ENCODE assay signal across 1 cellular context in genomic region chr3:76349715-76350480, GRCh38.
TF ChIP-seq lines count a peak whose summit lies in the region.

No MANE protein-coding gene starts in this region.

TF ChIP-seq in HepG2, 621 proteins besides CTCF, POLR2A, EP300 and RAD21 (continued from another document):
- no peak for TF ChIP-seq AFF4 (CRISPR knock-in tag; IDR thresholded peaks at IDR 0.05)
- no peak for TF ChIP-seq ATRX (CRISPR knock-in tag; IDR thresholded peaks at IDR 0.05; ENCODE audit: borderline replicate concordance)
- TF ChIP-seq PAXIP1 (CRISPR knock-in tag; conservative IDR thresholded peaks at IDR 0.05): 0 out of 2 replicates have a peak, but pooled peaks have one; percentile 24
- no peak for TF ChIP-seq ZNF383 (CRISPR knock-in tag; IDR thresholded peaks at IDR 0.05; ENCODE audit: borderline replicate concordance)
- 0 out of 2 replicates have a peak, but pooled peaks have one; percentile 33 for TF ChIP-seq PPARG (CRISPR knock-in tag; conservative IDR thresholded peaks at IDR 0.05)
- TF ChIP-seq THYN1 (CRISPR knock-in tag; IDR thresholded peaks at IDR 0.05; ENCODE audit: borderline replicate concordance, low read depth): no peak
- no peak for TF ChIP-seq EZH2 (conservative IDR thresholded peaks at IDR 0.05; ENCODE audit: low read depth, low read length)
- TF ChIP-seq ZNF782 (CRISPR knock-in tag; IDR thresholded peaks at IDR 0.05; ENCODE audit: borderline replicate concordance): no peak
- TF ChIP-seq DNMT1 (CRISPR knock-in tag; IDR thresholded peaks at IDR 0.05): no peak
- TF ChIP-seq SCMH1 (CRISPR knock-in tag; IDR thresholded peaks at IDR 0.05; ENCODE audit: borderline replicate concordance): no peak
- no peak for TF ChIP-seq GMEB1 (CRISPR knock-in tag; IDR thresholded peaks at IDR 0.05; ENCODE audit: borderline replicate concordance)
- TF ChIP-seq SOX6 (IDR thresholded peaks at IDR 0.05): no peak
- TF ChIP-seq SOX6 (CRISPR knock-in tag; IDR thresholded peaks at IDR 0.05): 0 out of 2 replicates have a peak, but pooled peaks have one; percentile 42
- no peak for TF ChIP-seq MED13 (CRISPR knock-in tag; IDR thresholded peaks at IDR 0.05)
- TF ChIP-seq ZNF318 (CRISPR knock-in tag; IDR thresholded peaks at IDR 0.05): no peak
- TF ChIP-seq NRL (CRISPR knock-in tag; IDR thresholded peaks at IDR 0.05; ENCODE audit: borderline replicate concordance): no peak
- no peak for TF ChIP-seq NFAT5 (CRISPR knock-in tag; IDR thresholded peaks at IDR 0.05)
- TF ChIP-seq ZNF788 (CRISPR knock-in tag; IDR thresholded peaks at IDR 0.05; ENCODE audit: borderline replicate concordance): no peak
- no peak for TF ChIP-seq ZNF580 (CRISPR knock-in tag; IDR thresholded peaks at IDR 0.05; ENCODE audit: borderline replicate concordance, low read depth)
- no peak for TF ChIP-seq ZNF577 (CRISPR knock-in tag; IDR thresholded peaks at IDR 0.05; ENCODE audit: borderline replicate concordance, low read depth)
- TF ChIP-seq MXD3 (CRISPR knock-in tag; IDR thresholded peaks at IDR 0.05): no peak
- TF ChIP-seq NCOA2 (CRISPR knock-in tag; IDR thresholded peaks at IDR 0.05): peak; percentile 15; the same call in 1 of the 2 replicates
